ENCODE assay signal across 13 cellular contexts in genomic region chr7:45072131-45073030, GRCh38. TPM values are rescaled to one million over a fixed set of nuclear protein-coding genes. Genes with fewer than 3 reads are reported as not detected.
DNase-seq lines count a peak whose midpoint lies in the region; ATAC-seq and TF ChIP-seq lines count a peak whose summit lies in the region.
"Had no signal": no experiment of that assay in that cellular context is flagged by ENCODE, and none has a peak within 500 bp of the region (broad histone marks: within the 10 kb centered on the region; RNA-seq: fewer than 3 reads in every experiment).

No MANE protein-coding gene starts in this region.

- peaks cover 3% of the 10 kb centered on the region for H3K27me3 Mint-ChIP-seq in brain
- no peaks in the 10 kb centered on the region for H3K27me3 Mint-ChIP-seq in naive thymus-derived CD8-positive, alpha-beta T cell

- H3K36me3 Mint-ChIP-seq in brain: peaks cover 34% of the 10 kb centered on the region
- H3K36me3 Mint-ChIP-seq in naive thymus-derived CD8-positive, alpha-beta T cell: peaks cover 6 to 92% (median 8%) of the 10 kb centered on the region in 3 donors

- ATAC-seq in naive thymus-derived CD8-positive, alpha-beta T cell: no peak
- ATAC-seq in GM19035 (IDR thresholded peaks at IDR 0.05; ENCODE audit: unreplicated experiment) (no peak), HG02885 (IDR thresholded peaks at IDR 0.05; ENCODE audit: poor library complexity, unreplicated experiment) (no peak)

- POLR2A ChIA-PET in naive thymus-derived CD8-positive, alpha-beta T cell (lab: Charles Lee): interaction anchor here (0.6 to 2.2 kb wide), 5 partner anchors 45 to 681 kb away, joined by 3 to 5 read pairs (median 4); no protein-coding TSS in a partner anchor

- peak overlapping the region; percentile 63 for H3K27ac ChIP-seq in C4-2B
- H3K27ac ChIP-seq in HL-60 (replicated peaks): peak overlapping the region; percentile 4
- H3K27ac ChIP-seq: right lobe of liver had no signal

- TF ChIP-seq CTCF in C4-2B (conservative IDR thresholded peaks at IDR 0.05) (no peak), HL-60 (IDR thresholded peaks at IDR 0.05; ENCODE audit: insufficient read depth, low read length) (no peak), brain (conservative IDR thresholded peaks at IDR 0.05) (no peak)

- H3K9me3 Mint-ChIP-seq in brain: no peaks in the 10 kb centered on the region
- H3K9me3 Mint-ChIP-seq in naive thymus-derived CD8-positive, alpha-beta T cell: no peaks in the 10 kb centered on the region

- H3K27ac Mint-ChIP-seq in brain: peak overlapping the region; percentile 41 to 94 (median 87)
- H3K27ac Mint-ChIP-seq in naive thymus-derived CD8-positive, alpha-beta T cell: peak overlapping the region in 7 of 10 donors; percentile 2 to 87 (median 40)

- peaks cover 6% of the 10 kb centered on the region for H3K4me1 Mint-ChIP-seq in brain
- H3K4me1 Mint-ChIP-seq in naive thymus-derived CD8-positive, alpha-beta T cell: peaks cover 17 to 49% (median 40%) of the 10 kb centered on the region in 4 donors

- DNase-seq in HL-60 (ENCODE audit: low read depth in 1 of 2, low spot score in 1 of 2): peak; percentile 35 to 70
- no peak for DNase-seq in naive thymus-derived CD8-positive, alpha-beta T cell
- DNase-seq in SW 1271 (lab: John Stamatoyannopoulos, UW): no peak
- DNase-seq: activated gamma-delta T cell treated with Interleukin-2 at 50 U/mL for 16 hours, KG1, NCI-H1930, NCI-H748 treated with DMSO at 0.1 percent for 48 hours, right lobe of liver, SIG-M5 had no signal

- H3K4me3 Mint-ChIP-seq in brain: no peak overlapping the region
- H3K4me3 Mint-ChIP-seq in naive thymus-derived CD8-positive, alpha-beta T cell: no peak overlapping the region

- no peaks in the 10 kb centered on the region for H3K27me3 ChIP-seq in HL-60 (ENCODE audit: insufficient read depth, poor library complexity, severe bottlenecking)
- H3K27me3 ChIP-seq: right lobe of liver had no signal

- no peak overlapping the region for H3K4me3 ChIP-seq in HL-60 (replicated peaks; ENCODE audit: insufficient read depth, low read length)
- H3K4me3 ChIP-seq: right lobe of liver had no signal

RNA-seq across cellular contexts. Expression of gene NACAD, which starts 16.4 kb away (rescaled TPM):
- 110 TPM for polyA plus RNA-seq in brain (ENCODE audit: insufficient read depth, low read depth, low replicate concordance)
- under 1 TPM; 0.13 to 0.16 TPM for total RNA-seq in naive thymus-derived CD8-positive, alpha-beta T cell
- under 1 TPM; 0.06 to 0.15 (median 0.15) TPM for polyA plus RNA-seq in naive thymus-derived CD8-positive, alpha-beta T cell

RNA-seq across cellular contexts. Expression of gene TBRG4, which starts 39.1 kb away (rescaled TPM):
- polyA plus RNA-seq in brain (ENCODE audit: insufficient read depth, low read depth, low replicate concordance): 58.3 TPM
- total RNA-seq in naive thymus-derived CD8-positive, alpha-beta T cell: 100 to 1,000 TPM; 154 to 167 TPM
- 10 to 100 TPM; 51.3 to 95.7 (median 69.0) TPM for polyA plus RNA-seq in naive thymus-derived CD8-positive, alpha-beta T cell

Comparison
In these comparisons a context has a peak if more than half of its experiments do, and no peak if none do; other contexts are left out.
1. DNase-seq: peak in HL-60 (2 of 2); none in naive thymus-derived CD8-positive, alpha-beta T cell (0 of 10) and SW 1271 (0 of 2).
2. RNA of gene NACAD, which starts 16.4 kb away (polyA plus RNA-seq): 110 TPM in brain (single experiment); 0.06 to 0.15 TPM in naive thymus-derived CD8-positive, alpha-beta T cell; every median in the first group is over 10 times any median in the second.